14 cellular contexts compared by ENCODE assay signal in the genomic region with DNA sequence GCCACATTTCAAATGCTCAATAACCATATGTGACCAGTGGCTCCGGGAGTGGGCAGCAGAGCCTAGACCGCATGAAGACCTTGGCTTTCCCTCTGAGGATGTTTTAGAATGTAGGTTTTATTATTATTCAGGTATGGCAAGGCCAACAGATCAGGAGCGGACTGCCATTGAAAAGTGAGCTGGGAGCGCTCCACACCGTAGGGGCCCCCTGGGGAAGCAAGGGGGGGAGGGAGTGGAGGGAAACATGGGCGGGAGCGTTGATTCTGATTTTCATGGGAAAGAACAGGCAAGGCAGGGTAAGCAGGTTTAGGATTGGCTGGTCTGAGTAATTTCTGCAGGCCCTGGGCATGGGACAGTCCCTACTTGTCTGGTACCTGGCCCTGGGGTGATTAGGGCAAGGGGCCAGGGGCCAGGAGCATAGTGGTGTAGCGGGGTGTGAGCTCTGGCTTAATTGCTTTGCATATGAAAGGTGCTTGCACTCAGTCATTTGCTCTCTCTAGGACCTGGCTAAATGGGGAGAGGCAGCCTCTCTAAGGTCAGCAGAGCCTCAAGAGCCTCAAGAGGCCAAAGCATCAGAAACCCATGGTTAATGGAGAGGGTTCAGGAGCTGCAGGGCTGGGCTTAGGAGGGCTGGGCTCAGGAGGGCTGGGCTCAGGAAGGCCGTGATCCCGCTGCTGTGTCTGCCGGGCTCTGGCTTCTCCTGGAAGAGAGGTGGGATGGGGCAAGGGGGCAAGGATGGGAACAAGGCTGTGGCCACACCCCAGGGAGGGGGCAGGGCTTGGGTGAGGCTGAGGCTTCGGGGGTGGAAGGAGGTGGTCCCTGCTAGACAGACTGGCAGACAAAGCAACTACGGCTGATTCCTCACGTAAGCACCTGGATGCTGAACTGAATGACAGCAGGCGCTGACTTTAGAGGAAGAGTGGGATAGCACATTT.
DNase-seq lines count a peak whose midpoint lies in the region; ATAC-seq and TF ChIP-seq lines count a peak whose summit lies in the region.
"Had no signal": no experiment of that assay in that cellular context is flagged by ENCODE, and none has a peak within 500 bp of the region (broad histone marks: within the 10 kb centered on the region; RNA-seq: fewer than 3 reads in every experiment).

No MANE protein-coding gene starts in this region.

- intact Hi-C loops in heart left ventricle (cut with DNase I), result loop anchor here in 1 of 10 donors (10.0 kb wide), 1 partner anchor 221 kb away; a partner anchor contains a TSS

- TF ChIP-seq EP300 in tibial nerve (IDR thresholded peaks at IDR 0.05), result no peak

- H3K9me3 ChIP-seq in heart left ventricle, result no peaks in the 10 kb centered on the region
- no peaks in the 10 kb centered on the region for H3K9me3 ChIP-seq in muscle layer of duodenum (ENCODE audit: control insufficient read depth in 1 of 2, low read length in 2 of 2)
- no peaks in the 10 kb centered on the region for H3K9me3 ChIP-seq in tibial nerve
- H3K9me3 ChIP-seq: testis had no signal

- H3K4me1 Mint-ChIP-seq in activated naive CD4-positive, alpha-beta T cell treated with anti-CD3 and anti-CD28 coated beads, Interleukin-2, amount 50 U/mL, for 24 hours, result peaks cover 15% of the 10 kb centered on the region
- peaks cover 22% of the 10 kb centered on the region for H3K4me1 Mint-ChIP-seq in type B pancreatic cell (ENCODE audit: unreplicated experiment)

- H3K9me3 Mint-ChIP-seq in activated naive CD4-positive, alpha-beta T cell treated with anti-CD3 and anti-CD28 coated beads, Interleukin-2, amount 50 U/mL, for 24 hours, result no peaks in the 10 kb centered on the region
- no peaks in the 10 kb centered on the region for H3K9me3 Mint-ChIP-seq in type B pancreatic cell

- TF ChIP-seq POLR2A in heart left ventricle (IDR thresholded peaks at IDR 0.05) (no peak), tibial nerve (IDR thresholded peaks at IDR 0.05) (no peak)

- no peak overlapping the region for H3K27ac Mint-ChIP-seq in activated naive CD4-positive, alpha-beta T cell treated with anti-CD3 and anti-CD28 coated beads, Interleukin-2, amount 50 U/mL, for 24 hours
- peak overlapping the region; percentile 65 for H3K27ac Mint-ChIP-seq in type B pancreatic cell

- H3K36me3 Mint-ChIP-seq in activated naive CD4-positive, alpha-beta T cell treated with anti-CD3 and anti-CD28 coated beads, Interleukin-2, amount 50 U/mL, for 24 hours, result no peaks in the 10 kb centered on the region
- no peaks in the 10 kb centered on the region for H3K36me3 Mint-ChIP-seq in type B pancreatic cell

- DNase-seq in activated naive CD4-positive, alpha-beta T cell (lab: John Stamatoyannopoulos, UW), result no peak
- DNase-seq in heart left ventricle (no peak), type B pancreatic cell (ENCODE audit: extremely low spot score, unreplicated experiment) (no peak), tibial nerve (ENCODE audit: low spot score in 2 of 2) (no peak)
- DNase-seq: DMS153; kidney glomerular epithelial cell; NCI-H446; stimulated activated CD4-positive, alpha-beta T cell treated with anti-CD3 and anti-CD28 coated beads, Interleukin-4, amount 100 ng/mL, for 4 hours had no signal

- H3K4me3 ChIP-seq in heart left ventricle, result peak overlapping the region in 7 of 12 donors; percentile 9 to 49 (median 41)
- peak overlapping the region; percentile 41 to 45 for H3K4me3 ChIP-seq in muscle layer of duodenum (ENCODE audit: low read depth in 1 of 2, low read length in 2 of 2)
- H3K4me3 ChIP-seq in tibial nerve, result peak overlapping the region in 1 of 4 donors; percentile 49

- H3K27ac ChIP-seq in heart left ventricle (peak overlapping the region in 9 of 12 donors; percentile 56 to 81 (median 70)), muscle layer of duodenum (ENCODE audit: low read length) (no peak overlapping the region), tibial nerve (peak overlapping the region in 1 of 4 donors; percentile 81)
- H3K27ac ChIP-seq: epithelial cell of prostate, testis had no signal

- no peaks in the 10 kb centered on the region for H3K27me3 ChIP-seq in heart left ventricle
- H3K27me3 ChIP-seq in muscle layer of duodenum (ENCODE audit: low read depth, low read length), result no peaks in the 10 kb centered on the region
- H3K27me3 ChIP-seq in tibial nerve, result no peaks in the 10 kb centered on the region
- H3K27me3 ChIP-seq: testis had no signal

- H3K27me3 Mint-ChIP-seq in activated naive CD4-positive, alpha-beta T cell treated with anti-CD3 and anti-CD28 coated beads, Interleukin-2, amount 50 U/mL, for 24 hours, result no peaks in the 10 kb centered on the region
- no peaks in the 10 kb centered on the region for H3K27me3 Mint-ChIP-seq in type B pancreatic cell

- TF ChIP-seq CTCF in heart left ventricle (IDR thresholded peaks at IDR 0.05) (no peak), type B pancreatic cell (conservative IDR thresholded peaks at IDR 0.05) (no peak), tibial nerve (IDR thresholded peaks at IDR 0.05) (no peak)

- peak overlapping the region; percentile 9 for H3K4me3 Mint-ChIP-seq in activated naive CD4-positive, alpha-beta T cell treated with anti-CD3 and anti-CD28 coated beads, Interleukin-2, amount 50 U/mL, for 24 hours
- H3K4me3 Mint-ChIP-seq in type B pancreatic cell, result peak overlapping the region; percentile 70

- ATAC-seq in heart left ventricle (peak in 2 of 4 donors; percentile 2 to 38), GM21786 (IDR thresholded peaks at IDR 0.05; ENCODE audit: unreplicated experiment) (no peak), GM18519 (IDR thresholded peaks at IDR 0.05; ENCODE audit: low FRiP score, unreplicated experiment) (no peak)

- no peaks in the 10 kb centered on the region for H3K36me3 ChIP-seq in heart left ventricle
- no peaks in the 10 kb centered on the region for H3K36me3 ChIP-seq in muscle layer of duodenum (ENCODE audit: control insufficient read depth in 1 of 2, insufficient read depth in 2 of 2, low read length in 2 of 2)
- H3K36me3 ChIP-seq in tibial nerve, result no peaks in the 10 kb centered on the region

- H3K4me1 ChIP-seq in heart left ventricle, result peaks cover 0 to 29% (median 2%) of the 10 kb centered on the region in 12 donors
- peaks cover 0 to 16% of the 10 kb centered on the region in 2 donors for H3K4me1 ChIP-seq in muscle layer of duodenum (ENCODE audit: control insufficient read depth in 1 of 2, insufficient read depth in 2 of 2, low read length in 2 of 2)
- H3K4me1 ChIP-seq in tibial nerve, result peaks cover 0 to 23% (median 0%) of the 10 kb centered on the region in 4 donors

- 54 to 71% (median 63%) methylated on average over 9 to 15 of the region's 15 CpGs for WGBS in heart left ventricle, 4 donors
- WGBS in tibial nerve, 2 donors, result 62% methylated on average over 9 to 15 of the region's 15 CpGs
